Comparison of ENCODE assay signal across 10 cellular contexts in the genomic region with DNA sequence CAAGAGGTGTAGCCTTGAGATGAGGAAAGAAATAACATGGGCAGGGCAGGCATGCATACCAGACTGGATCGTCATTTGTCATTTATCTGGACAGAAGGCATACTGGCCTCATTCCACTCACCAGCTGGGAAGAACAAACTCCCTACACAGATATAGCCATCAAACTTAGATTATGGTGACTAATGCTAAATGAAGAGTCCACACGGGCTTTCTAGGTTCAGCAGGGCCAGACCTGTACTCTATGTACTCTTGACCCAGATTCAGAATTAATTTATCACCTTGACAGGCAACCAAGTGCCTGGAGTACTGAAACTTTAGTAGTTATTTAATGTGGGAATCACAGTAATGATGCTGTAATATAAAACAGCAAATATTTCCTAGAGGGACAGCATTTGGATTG. TPM values are rescaled to one million over a fixed set of nuclear protein-coding genes. Genes with fewer than 3 reads are reported as not detected.
A peak's percentile ranks its signal among the peaks of the same experiment; 100 is the strongest.
DNase-seq lines count a peak whose midpoint lies in the region; ATAC-seq lines count a peak whose summit lies in the region.
"Had no signal": no experiment of that assay in that cellular context is flagged by ENCODE, and none has a peak within 500 bp of the region (broad histone marks: within the 10 kb centered on the region; RNA-seq: fewer than 3 reads in every experiment).

No MANE protein-coding gene starts in this region.

- ATAC-seq in Right ventricle myocardium inferior, result peak; percentile 81
- peak; percentile 32 for ATAC-seq in left lobe of liver

- no peak for DNase-seq in Right ventricle myocardium inferior (ENCODE audit: missing footprints)
- no peak for DNase-seq in cardiac septum (ENCODE audit: low spot score)
- DNase-seq in caudate nucleus (lab: John Stamatoyannopoulos, UW), result peak in 1 of 61 donors; percentile 5
- no peak for DNase-seq in left lobe of liver (ENCODE audit: low spot score)
- DNase-seq in superior temporal gyrus (ENCODE audit: extremely low spot score), result no peak
- no peak for DNase-seq in NCI-H2171 treated with DMSO at 0.1 percent for 48 hours (lab: John Stamatoyannopoulos, UW)
- no peak for DNase-seq in nucleus accumbens (lab: John Stamatoyannopoulos, UW)
- DNase-seq in stimulated activated CD8-positive, alpha-beta memory T cell treated with anti-CD3 and anti-CD28 coated beads, Interleukin-4, amount 100 ng/mL, for 48 hours, result no peak
- DNase-seq: NCI-H748 treated with DMSO at 0.1 percent for 48 hours had no signal

- H3K27ac ChIP-seq in caudate nucleus (ENCODE audit: low read depth, low read length), result peak overlapping the region; percentile 8
- H3K27ac ChIP-seq: BLaER1 treated with 17β-estradiol and CSF1 and Interleukin-3, amounts not matched to agents 10 nM and 100 nM had no signal

- intact Hi-C loops in Right ventricle myocardium inferior (cut with DNase I) (no loop called here), cardiac septum (cut with DNase I) (no loop called here)

RNA-seq across cellular contexts. Expression of gene SCHIP1, which starts 15.3 kb away (rescaled TPM):
- total RNA-seq in Right ventricle myocardium inferior (55.5 TPM), cardiac septum (52.3 TPM), left lobe of liver (2.3 TPM)

Comparison
In these comparisons a context has a peak if more than half of its experiments do, and no peak if none do; other contexts are left out.
1. RNA of gene SCHIP1, which starts 15.3 kb away (total RNA-seq): 55.5 TPM in Right ventricle myocardium inferior (single experiment) and 52.3 TPM in cardiac septum (single experiment); 2.3 TPM in left lobe of liver (single experiment); every median in the first group is over 10 times any median in the second.